1 cellular context compared by ENCODE assay signal in the genomic region with DNA sequence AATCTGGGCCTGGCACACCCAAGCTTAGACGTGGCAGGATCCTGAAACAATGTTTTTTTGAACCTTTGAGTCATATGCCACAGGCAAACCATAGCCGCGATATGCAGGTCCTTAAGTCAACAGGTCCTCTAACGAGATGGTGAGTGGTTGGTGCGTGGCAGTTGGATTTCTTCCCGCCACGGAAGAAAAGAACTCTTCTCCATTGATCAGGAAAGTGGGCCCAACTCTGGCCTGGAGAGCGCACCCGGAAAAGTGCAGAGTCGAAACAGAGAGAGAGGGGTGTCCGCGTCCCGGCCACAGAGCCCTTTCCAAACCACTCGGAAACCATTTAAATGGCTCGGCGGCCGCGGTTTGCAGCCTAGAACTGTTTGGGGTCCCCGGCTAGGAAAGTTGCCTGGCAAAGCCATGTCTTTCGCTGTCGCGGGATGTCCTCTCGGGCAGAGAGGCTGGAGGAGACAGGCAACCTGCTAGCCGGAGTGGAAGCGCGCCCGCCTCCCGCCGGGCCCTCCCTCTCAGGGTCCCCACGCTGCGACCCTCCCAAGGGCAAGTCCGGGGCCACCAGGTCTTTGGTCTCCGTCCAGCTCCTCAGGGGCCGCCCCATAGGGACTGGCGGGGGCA.
TF ChIP-seq lines count a peak whose summit lies in the region.

No MANE protein-coding gene starts in this region.

TF ChIP-seq in HEK293, 187 proteins besides CTCF, POLR2A, EP300 and RAD21 (continued from another document and continues in another):
- TF ChIP-seq, protein P1, sequence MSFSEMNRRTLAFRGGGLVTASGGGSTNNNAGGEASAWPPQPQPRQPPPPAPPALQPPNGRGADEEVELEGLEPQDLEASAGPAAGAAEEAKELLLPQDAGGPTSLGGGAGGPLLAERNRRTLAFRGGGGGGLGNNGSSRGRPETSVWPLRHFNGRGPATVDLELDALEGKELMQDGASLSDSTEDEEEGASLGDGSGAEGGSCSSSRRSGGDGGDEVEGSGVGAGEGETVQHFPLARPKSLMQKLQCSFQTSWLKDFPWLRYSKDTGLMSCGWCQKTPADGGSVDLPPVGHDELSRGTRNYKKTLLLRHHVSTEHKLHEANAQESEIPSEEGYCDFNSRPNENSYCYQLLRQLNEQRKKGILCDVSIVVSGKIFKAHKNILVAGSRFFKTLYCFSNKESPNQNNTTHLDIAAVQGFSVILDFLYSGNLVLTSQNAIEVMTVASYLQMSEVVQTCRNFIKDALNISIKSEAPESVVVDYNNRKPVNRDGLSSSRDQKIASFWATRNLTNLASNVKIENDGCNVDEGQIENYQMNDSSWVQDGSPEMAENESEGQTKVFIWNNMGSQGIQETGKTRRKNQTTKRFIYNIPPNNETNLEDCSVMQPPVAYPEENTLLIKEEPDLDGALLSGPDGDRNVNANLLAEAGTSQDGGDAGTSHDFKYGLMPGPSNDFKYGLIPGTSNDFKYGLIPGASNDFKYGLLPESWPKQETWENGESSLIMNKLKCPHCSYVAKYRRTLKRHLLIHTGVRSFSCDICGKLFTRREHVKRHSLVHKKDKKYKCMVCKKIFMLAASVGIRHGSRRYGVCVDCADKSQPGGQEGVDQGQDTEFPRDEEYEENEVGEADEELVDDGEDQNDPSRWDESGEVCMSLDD (tag by site-specific recombination; IDR thresholded peaks at IDR 0.05) = 0 out of 2 replicates have a peak, but pooled peaks have one; percentile 32
- TF ChIP-seq ZNF24 (tag by site-specific recombination; IDR thresholded peaks at IDR 0.05) (no peak), ZNF433 (tag by site-specific recombination; IDR thresholded peaks at IDR 0.05; ENCODE audit: low read depth) (no peak), BCL11A (tag by site-specific recombination; IDR thresholded peaks at IDR 0.05; ENCODE audit: low read depth) (no peak), MYNN (tag by site-specific recombination; IDR thresholded peaks at IDR 0.05; ENCODE audit: borderline replicate concordance) (no peak), ZNF654 (tag by site-specific recombination; IDR thresholded peaks at IDR 0.05; ENCODE audit: low read depth) (no peak), ZNF404 (tag by site-specific recombination; IDR thresholded peaks at IDR 0.05) (no peak), HOXD13 (CRISPR knock-in tag; IDR thresholded peaks at IDR 0.05; ENCODE audit: borderline replicate concordance) (no peak), ZNF843 (tag by site-specific recombination; IDR thresholded peaks at IDR 0.05) (no peak), ZFP69B (tag by site-specific recombination; IDR thresholded peaks at IDR 0.05) (no peak), ZNF184 (tag by site-specific recombination; IDR thresholded peaks at IDR 0.05) (no peak), ZNF558 (tag by site-specific recombination; IDR thresholded peaks at IDR 0.05) (no peak), GLIS2 (tag by site-specific recombination; IDR thresholded peaks at IDR 0.05) (no peak; the same call in 1 of the 2 replicates), REPIN1 (tag by site-specific recombination; IDR thresholded peaks at IDR 0.05; ENCODE audit: low read depth) (no peak), ZFHX2 (tag by site-specific recombination; conservative IDR thresholded peaks at IDR 0.05) (no peak), ZNF664 (tag by site-specific recombination; IDR thresholded peaks at IDR 0.05) (no peak), YY1 (tag by site-specific recombination; IDR thresholded peaks at IDR 0.05) (no peak), ZSCAN23 (tag by site-specific recombination; IDR thresholded peaks at IDR 0.05) (no peak), ZBTB21 (tag by site-specific recombination; IDR thresholded peaks at IDR 0.05) (no peak), ZNF624 (tag by site-specific recombination; IDR thresholded peaks at IDR 0.05) (no peak), ZNF510 (tag by site-specific recombination; IDR thresholded peaks at IDR 0.05; ENCODE audit: insufficient replicate concordance) (no peak), FEZF1 (tag by site-specific recombination; IDR thresholded peaks at IDR 0.05) (no peak), ZNF792 (tag by site-specific recombination; IDR thresholded peaks at IDR 0.05) (no peak), GLI2 (tag by site-specific recombination; IDR thresholded peaks at IDR 0.05; ENCODE audit: borderline replicate concordance, low read depth) (no peak), ZNF585B (tag by site-specific recombination; IDR thresholded peaks at IDR 0.05) (no peak), ZNF292 (tag by site-specific recombination; IDR thresholded peaks at IDR 0.05; ENCODE audit: borderline replicate concordance, low read depth) (no peak), ZNF133 (tag by site-specific recombination; IDR thresholded peaks at IDR 0.05) (no peak)
- TF ChIP-seq, protein P2, sequence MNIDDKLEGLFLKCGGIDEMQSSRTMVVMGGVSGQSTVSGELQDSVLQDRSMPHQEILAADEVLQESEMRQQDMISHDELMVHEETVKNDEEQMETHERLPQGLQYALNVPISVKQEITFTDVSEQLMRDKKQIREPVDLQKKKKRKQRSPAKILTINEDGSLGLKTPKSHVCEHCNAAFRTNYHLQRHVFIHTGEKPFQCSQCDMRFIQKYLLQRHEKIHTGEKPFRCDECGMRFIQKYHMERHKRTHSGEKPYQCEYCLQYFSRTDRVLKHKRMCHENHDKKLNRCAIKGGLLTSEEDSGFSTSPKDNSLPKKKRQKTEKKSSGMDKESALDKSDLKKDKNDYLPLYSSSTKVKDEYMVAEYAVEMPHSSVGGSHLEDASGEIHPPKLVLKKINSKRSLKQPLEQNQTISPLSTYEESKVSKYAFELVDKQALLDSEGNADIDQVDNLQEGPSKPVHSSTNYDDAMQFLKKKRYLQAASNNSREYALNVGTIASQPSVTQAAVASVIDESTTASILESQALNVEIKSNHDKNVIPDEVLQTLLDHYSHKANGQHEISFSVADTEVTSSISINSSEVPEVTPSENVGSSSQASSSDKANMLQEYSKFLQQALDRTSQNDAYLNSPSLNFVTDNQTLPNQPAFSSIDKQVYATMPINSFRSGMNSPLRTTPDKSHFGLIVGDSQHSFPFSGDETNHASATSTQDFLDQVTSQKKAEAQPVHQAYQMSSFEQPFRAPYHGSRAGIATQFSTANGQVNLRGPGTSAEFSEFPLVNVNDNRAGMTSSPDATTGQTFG (tag by site-specific recombination; IDR thresholded peaks at IDR 0.05; ENCODE audit: borderline replicate concordance) = no peak
- TF ChIP-seq, protein P3, sequence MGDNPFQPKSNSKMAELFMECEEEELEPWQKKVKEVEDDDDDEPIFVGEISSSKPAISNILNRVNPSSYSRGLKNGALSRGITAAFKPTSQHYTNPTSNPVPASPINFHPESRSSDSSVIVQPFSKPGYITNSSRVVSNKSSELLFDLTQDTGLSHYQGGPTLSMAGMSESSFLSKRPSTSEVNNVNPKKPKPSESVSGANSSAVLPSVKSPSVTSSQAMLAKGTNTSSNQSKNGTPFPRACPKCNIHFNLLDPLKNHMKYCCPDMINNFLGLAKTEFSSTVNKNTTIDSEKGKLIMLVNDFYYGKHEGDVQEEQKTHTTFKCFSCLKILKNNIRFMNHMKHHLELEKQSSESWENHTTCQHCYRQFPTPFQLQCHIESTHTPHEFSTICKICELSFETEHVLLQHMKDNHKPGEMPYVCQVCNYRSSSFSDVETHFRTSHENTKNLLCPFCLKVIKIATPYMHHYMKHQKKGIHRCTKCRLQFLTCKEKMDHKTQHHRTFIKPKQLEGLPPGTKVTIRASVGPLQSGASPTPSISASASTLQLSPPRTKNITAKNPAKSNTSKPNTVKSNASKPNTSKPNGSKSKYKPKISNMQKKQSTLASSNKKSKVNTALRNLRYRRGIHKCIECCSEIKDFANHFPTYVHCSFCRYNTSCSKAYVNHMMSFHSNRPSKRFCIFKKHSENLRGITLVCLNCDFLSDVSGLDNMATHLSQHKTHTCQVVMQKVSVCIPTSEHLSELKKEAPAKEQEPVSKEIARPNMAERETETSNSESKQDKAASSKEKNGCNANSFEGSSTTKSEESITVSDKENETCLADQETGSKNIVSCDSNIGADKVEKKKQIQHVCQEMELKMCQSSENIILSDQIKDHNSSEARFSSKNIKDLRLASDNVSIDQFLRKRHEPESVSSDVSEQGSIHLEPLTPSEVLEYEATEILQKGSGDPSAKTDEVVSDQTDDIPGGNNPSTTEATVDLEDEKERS (tag by site-specific recombination; IDR thresholded peaks at IDR 0.05) = no peak
- TF ChIP-seq, protein P4, sequence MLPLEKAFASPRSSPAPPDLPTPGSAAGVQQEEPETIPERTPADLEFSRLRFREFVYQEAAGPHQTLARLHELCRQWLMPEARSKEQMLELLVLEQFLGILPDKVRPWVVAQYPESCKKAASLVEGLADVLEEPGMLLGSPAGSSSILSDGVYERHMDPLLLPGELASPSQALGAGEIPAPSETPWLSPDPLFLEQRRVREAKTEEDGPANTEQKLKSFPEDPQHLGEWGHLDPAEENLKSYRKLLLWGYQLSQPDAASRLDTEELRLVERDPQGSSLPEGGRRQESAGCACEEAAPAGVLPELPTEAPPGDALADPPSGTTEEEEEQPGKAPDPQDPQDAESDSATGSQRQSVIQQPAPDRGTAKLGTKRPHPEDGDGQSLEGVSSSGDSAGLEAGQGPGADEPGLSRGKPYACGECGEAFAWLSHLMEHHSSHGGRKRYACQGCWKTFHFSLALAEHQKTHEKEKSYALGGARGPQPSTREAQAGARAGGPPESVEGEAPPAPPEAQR (tag by site-specific recombination; IDR thresholded peaks at IDR 0.05) = no peak
- TF ChIP-seq, protein P5, sequence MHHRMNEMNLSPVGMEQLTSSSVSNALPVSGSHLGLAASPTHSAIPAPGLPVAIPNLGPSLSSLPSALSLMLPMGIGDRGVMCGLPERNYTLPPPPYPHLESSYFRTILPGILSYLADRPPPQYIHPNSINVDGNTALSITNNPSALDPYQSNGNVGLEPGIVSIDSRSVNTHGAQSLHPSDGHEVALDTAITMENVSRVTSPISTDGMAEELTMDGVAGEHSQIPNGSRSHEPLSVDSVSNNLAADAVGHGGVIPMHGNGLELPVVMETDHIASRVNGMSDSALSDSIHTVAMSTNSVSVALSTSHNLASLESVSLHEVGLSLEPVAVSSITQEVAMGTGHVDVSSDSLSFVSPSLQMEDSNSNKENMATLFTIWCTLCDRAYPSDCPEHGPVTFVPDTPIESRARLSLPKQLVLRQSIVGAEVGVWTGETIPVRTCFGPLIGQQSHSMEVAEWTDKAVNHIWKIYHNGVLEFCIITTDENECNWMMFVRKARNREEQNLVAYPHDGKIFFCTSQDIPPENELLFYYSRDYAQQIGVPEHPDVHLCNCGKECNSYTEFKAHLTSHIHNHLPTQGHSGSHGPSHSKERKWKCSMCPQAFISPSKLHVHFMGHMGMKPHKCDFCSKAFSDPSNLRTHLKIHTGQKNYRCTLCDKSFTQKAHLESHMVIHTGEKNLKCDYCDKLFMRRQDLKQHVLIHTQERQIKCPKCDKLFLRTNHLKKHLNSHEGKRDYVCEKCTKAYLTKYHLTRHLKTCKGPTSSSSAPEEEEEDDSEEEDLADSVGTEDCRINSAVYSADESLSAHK (tag by site-specific recombination; IDR thresholded peaks at IDR 0.05) = no peak
- TF ChIP-seq, protein P6, sequence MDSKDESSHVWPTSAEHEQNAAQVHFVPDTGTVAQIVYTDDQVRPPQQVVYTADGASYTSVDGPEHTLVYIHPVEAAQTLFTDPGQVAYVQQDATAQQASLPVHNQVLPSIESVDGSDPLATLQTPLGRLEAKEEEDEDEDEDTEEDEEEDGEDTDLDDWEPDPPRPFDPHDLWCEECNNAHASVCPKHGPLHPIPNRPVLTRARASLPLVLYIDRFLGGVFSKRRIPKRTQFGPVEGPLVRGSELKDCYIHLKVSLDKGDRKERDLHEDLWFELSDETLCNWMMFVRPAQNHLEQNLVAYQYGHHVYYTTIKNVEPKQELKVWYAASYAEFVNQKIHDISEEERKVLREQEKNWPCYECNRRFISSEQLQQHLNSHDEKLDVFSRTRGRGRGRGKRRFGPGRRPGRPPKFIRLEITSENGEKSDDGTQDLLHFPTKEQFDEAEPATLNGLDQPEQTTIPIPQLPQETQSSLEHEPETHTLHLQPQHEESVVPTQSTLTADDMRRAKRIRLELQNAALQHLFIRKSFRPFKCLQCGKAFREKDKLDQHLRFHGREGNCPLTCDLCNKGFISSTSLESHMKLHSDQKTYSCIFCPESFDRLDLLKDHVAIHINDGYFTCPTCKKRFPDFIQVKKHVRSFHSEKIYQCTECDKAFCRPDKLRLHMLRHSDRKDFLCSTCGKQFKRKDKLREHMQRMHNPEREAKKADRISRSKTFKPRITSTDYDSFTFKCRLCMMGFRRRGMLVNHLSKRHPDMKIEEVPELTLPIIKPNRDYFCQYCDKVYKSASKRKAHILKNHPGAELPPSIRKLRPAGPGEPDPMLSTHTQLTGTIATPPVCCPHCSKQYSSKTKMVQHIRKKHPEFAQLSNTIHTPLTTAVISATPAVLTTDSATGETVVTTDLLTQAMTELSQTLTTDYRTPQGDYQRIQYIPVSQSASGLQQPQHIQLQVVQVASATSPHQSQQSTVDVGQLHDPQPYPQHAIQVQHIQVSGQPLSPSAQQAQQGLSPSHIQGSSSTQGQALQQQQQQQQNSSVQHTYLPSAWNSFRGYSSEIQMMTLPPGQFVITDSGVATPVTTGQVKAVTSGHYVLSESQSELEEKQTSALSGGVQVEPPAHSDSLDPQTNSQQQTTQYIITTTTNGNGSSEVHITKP (tag by site-specific recombination; IDR thresholded peaks at IDR 0.05) = peak; percentile 32; the same call in 1 of the 2 replicates
- TF ChIP-seq, protein P7, sequence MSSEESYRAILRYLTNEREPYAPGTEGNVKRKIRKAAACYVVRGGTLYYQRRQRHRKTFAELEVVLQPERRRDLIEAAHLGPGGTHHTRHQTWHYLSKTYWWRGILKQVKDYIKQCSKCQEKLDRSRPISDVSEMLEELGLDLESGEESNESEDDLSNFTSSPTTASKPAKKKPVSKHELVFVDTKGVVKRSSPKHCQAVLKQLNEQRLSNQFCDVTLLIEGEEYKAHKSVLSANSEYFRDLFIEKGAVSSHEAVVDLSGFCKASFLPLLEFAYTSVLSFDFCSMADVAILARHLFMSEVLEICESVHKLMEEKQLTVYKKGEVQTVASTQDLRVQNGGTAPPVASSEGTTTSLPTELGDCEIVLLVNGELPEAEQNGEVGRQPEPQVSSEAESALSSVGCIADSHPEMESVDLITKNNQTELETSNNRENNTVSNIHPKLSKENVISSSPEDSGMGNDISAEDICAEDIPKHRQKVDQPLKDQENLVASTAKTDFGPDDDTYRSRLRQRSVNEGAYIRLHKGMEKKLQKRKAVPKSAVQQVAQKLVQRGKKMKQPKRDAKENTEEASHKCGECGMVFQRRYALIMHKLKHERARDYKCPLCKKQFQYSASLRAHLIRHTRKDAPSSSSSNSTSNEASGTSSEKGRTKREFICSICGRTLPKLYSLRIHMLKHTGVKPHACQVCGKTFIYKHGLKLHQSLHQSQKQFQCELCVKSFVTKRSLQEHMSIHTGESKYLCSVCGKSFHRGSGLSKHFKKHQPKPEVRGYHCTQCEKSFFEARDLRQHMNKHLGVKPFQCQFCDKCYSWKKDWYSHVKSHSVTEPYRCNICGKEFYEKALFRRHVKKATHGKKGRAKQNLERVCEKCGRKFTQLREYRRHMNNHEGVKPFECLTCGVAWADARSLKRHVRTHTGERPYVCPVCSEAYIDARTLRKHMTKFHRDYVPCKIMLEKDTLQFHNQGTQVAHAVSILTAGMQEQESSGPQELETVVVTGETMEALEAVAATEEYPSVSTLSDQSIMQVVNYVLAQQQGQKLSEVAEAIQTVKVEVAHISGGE (tag by site-specific recombination; conservative IDR thresholded peaks at IDR 0.05; ENCODE audit: low read depth) = no peak
